Comparison of ENCODE assay signal across 10 cellular contexts in the genomic region with DNA sequence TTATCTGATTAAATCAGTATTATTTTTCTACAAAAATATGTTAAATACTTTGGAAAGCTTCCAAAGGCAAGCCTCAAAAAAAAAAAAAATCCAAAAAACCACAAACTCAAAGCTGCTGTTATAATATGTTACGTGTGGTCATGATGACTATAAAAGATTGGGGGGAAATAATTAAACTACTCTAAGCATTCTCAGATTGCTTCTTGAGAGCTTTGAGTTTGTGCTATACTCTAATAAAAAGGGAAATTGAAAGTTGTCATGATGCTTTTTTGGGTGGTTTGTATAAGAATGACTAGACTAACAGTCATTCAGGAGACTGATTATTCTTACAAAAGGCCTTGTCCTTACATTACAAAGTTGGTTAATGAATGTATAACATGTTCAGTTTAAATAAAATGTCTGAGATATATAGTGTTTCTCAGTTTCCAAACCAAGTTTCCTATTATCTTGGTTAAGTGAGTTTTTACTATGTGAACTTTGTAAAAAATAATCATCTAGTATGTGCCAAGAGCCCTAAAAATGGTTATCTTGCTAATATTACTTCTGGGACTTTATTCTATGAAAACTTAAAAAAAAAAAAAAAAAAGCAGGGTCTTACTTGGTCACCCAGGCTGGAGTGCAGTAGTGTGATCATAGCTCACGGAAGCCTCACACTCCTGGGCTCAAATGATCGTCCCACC.
A peak's percentile ranks its signal among the peaks of the same experiment; 100 is the strongest.
DNase-seq lines count a peak whose midpoint lies in the region; ATAC-seq and TF ChIP-seq lines count a peak whose summit lies in the region.
"Had no signal": no experiment of that assay in that cellular context is flagged by ENCODE, and none has a peak within 500 bp of the region (broad histone marks: within the 10 kb centered on the region; RNA-seq: fewer than 3 reads in every experiment).

No MANE protein-coding gene starts in this region.

- H3K4me1 Mint-ChIP-seq in glutamatergic neuron (ENCODE audit: low read depth, unreplicated experiment) = peaks cover 8% of the 10 kb centered on the region

- TF ChIP-seq CTCF in fibroblast of villous mesenchyme (IDR thresholded peaks at IDR 0.05; ENCODE audit: insufficient read depth, low read depth, low read length) (no peak), glutamatergic neuron (IDR thresholded peaks at IDR 0.05; ENCODE audit: partially characterized antibody, unreplicated experiment) (no peak)

- DNase-seq in fibroblast of villous mesenchyme (ENCODE audit: low read depth) (peak; percentile 50), glutamatergic neuron (no peak), NCI-H748 treated with DMSO at 0.1 percent for 48 hours (lab: John Stamatoyannopoulos, UW) (no peak)
- DNase-seq: midbrain, NCI-H1417 treated with DMSO at 0.1 percent for 48 hours had no signal

- H3K4me3 ChIP-seq in fibroblast of villous mesenchyme (ENCODE audit: low read depth, low read length) = no peak overlapping the region

- H3K27ac Mint-ChIP-seq in glutamatergic neuron (ENCODE audit: unreplicated experiment) = no peak overlapping the region

- no peaks in the 10 kb centered on the region for H3K36me3 Mint-ChIP-seq in glutamatergic neuron (ENCODE audit: unreplicated experiment)

- ATAC-seq in GM18498 (IDR thresholded peaks at IDR 0.05; ENCODE audit: unreplicated experiment) (peak; percentile 60), GM21390 (IDR thresholded peaks at IDR 0.05; ENCODE audit: unreplicated experiment) (peak; percentile 67), HG03432 (IDR thresholded peaks at IDR 0.05; ENCODE audit: unreplicated experiment) (peak; percentile 76), GM19324 (IDR thresholded peaks at IDR 0.05; ENCODE audit: low FRiP score, unreplicated experiment) (no peak)
- ATAC-seq: sciatic nerve had no signal

- H3K27me3 Mint-ChIP-seq in glutamatergic neuron (ENCODE audit: unreplicated experiment) = no peaks in the 10 kb centered on the region

- no peak overlapping the region for H3K4me3 Mint-ChIP-seq in glutamatergic neuron (ENCODE audit: unreplicated experiment)

- H3K9me3 Mint-ChIP-seq in glutamatergic neuron (ENCODE audit: unreplicated experiment) = peaks cover 2% of the 10 kb centered on the region
